1 cellular context compared by ENCODE assay signal in genomic region chr1:206020393-206021007, GRCh38.
A peak's percentile ranks its signal among the peaks of the same experiment; 100 is the strongest.
TF ChIP-seq lines count a peak whose summit lies in the region.

No MANE protein-coding gene starts in this region.

TF ChIP-seq in K562, 482 proteins besides CTCF, POLR2A, EP300 and RAD21:
- TF ChIP-seq NR2C1 (IDR thresholded peaks at IDR 0.05) = no peak
- TF ChIP-seq NR2C1 (tag; IDR thresholded peaks at IDR 0.05) = peak; percentile 67
- no peak for TF ChIP-seq MEF2A (IDR thresholded peaks at IDR 0.05; ENCODE audit: control insufficient read depth, low read depth, low read length)
- no peak for TF ChIP-seq HNRNPH1 (optimal IDR thresholded peaks at IDR 0.05; ENCODE audit: low read depth, low read length)
- TF ChIP-seq U2AF1 (optimal IDR thresholded peaks at IDR 0.05; ENCODE audit: low read depth, low read length) = no peak
